Comparison of ENCODE assay signal across 14 cellular contexts in the genomic region with DNA sequence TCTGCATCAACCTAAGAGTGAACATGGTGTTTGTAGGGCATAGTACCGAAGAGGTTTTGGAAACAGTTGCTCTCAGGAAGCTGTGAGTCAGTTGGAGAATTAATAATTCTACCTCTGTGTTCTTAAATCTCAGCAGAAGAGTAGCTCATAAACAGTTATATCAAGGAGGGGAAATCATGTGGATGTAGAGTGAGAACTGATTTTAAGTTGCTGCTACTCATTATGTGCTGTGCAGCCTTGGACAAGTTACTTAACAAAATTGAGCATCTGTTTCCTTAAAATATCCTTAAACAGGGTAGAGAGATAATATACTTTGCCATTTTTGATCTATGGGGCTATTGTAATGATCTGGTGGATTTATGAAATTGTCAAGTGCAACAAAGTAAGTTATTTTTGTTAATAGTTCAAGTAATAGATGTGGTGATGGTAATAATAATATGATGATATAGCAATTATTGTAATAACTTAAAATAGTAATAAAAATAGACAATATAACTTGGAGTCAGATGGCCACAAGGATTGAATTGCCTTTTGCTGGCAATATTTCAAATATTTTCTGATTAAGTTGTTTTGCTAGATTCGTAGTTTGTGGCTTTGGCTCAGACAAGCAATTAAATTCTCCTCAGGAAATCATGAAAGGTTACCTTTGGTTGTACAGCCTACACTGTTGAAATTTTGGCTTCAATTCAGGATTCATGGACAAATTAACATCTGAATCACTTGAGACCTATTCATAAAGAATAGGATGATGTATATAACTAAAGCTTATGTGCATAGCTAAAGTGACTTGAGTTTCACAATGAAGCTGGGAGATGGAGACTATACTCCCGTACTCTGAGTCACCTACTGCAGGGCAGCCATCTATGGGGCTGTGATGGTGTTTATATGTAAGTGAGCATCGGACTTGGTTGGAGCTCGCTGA.
DNase-seq lines count a peak whose midpoint lies in the region; ATAC-seq and TF ChIP-seq lines count a peak whose summit lies in the region.
"Had no signal": no experiment of that assay in that cellular context is flagged by ENCODE, and none has a peak within 500 bp of the region (broad histone marks: within the 10 kb centered on the region; RNA-seq: fewer than 3 reads in every experiment).

No MANE protein-coding gene starts in this region.

- H3K27ac Mint-ChIP-seq in stimulated activated effector memory CD8-positive, alpha-beta T cell treated with anti-CD3 and anti-CD28 coated beads, Interleukin-12 subunit alpha, Interleukin-12 subunit beta, amount 100 ng/mL, for 72 hours = no peak overlapping the region
- H3K27ac Mint-ChIP-seq: CD4-positive, alpha-beta T cell had no signal

- no peak overlapping the region for H3K4me3 ChIP-seq in astrocyte of the spinal cord (ENCODE audit: low read depth, low read length)

- H3K4me1 Mint-ChIP-seq in stimulated activated effector memory CD8-positive, alpha-beta T cell treated with anti-CD3 and anti-CD28 coated beads, Interleukin-12 subunit alpha, Interleukin-12 subunit beta, amount 100 ng/mL, for 72 hours = no peaks in the 10 kb centered on the region

- in situ Hi-C loops in astrocyte of the spinal cord (cut with HindIII; ENCODE audit: low sequenced_read_pairs) = no loop called here

- H3K4me3 Mint-ChIP-seq in stimulated activated effector memory CD8-positive, alpha-beta T cell treated with anti-CD3 and anti-CD28 coated beads, Interleukin-12 subunit alpha, Interleukin-12 subunit beta, amount 100 ng/mL, for 72 hours = no peak overlapping the region
- H3K4me3 Mint-ChIP-seq: CD4-positive, alpha-beta T cell had no signal

- TF ChIP-seq CTCF in astrocyte of the spinal cord (IDR thresholded peaks at IDR 0.05; ENCODE audit: low read depth, low read length) = no peak

- DNase-seq in AG08396 (ENCODE audit: low spot score) = peak; percentile 16
- peak; percentile 19 for DNase-seq in HPDE6-E6E7 (ENCODE audit: extremely low spot score)
- peak; percentile 89 for DNase-seq in astrocyte of the spinal cord (ENCODE audit: low read depth, low spot score)
- DNase-seq in kidney glomerular epithelial cell (lab: John Stamatoyannopoulos, UW) = peak; percentile 3
- no peak for DNase-seq in stimulated activated effector memory CD8-positive, alpha-beta T cell treated with anti-CD3 and anti-CD28 coated beads, Interleukin-12 subunit alpha, Interleukin-12 subunit beta, amount 100 ng/mL, for 72 hours (ENCODE audit: low spot score in 2 of 2)
- no peak for DNase-seq in activated CD4-positive, alpha-beta T cell treated with anti-CD3 and anti-CD28 coated beads for 4 hours
- DNase-seq: aorta; CD4-positive, alpha-beta T cell; NCI-H1694; stimulated activated CD4-positive, alpha-beta T cell treated with anti-CD3 and anti-CD28 coated beads, Interleukin-2, amount 100 ng/mL, for 48 hours; substantia nigra; T1000 had no signal

- no peak for ATAC-seq in HG03521 (IDR thresholded peaks at IDR 0.05; ENCODE audit: unreplicated experiment)
- no peak for ATAC-seq in stimulated activated effector memory CD8-positive, alpha-beta T cell treated with anti-CD3 and anti-CD28 coated beads, Interleukin-12 subunit alpha, Interleukin-12 subunit beta, amount 100 ng/mL, for 72 hours
- ATAC-seq in HG03354 (IDR thresholded peaks at IDR 0.05; ENCODE audit: poor library complexity, severe bottlenecking, unreplicated experiment) = no peak

- peaks cover 13% of the 10 kb centered on the region for H3K9me3 Mint-ChIP-seq in stimulated activated effector memory CD8-positive, alpha-beta T cell treated with anti-CD3 and anti-CD28 coated beads, Interleukin-12 subunit alpha, Interleukin-12 subunit beta, amount 100 ng/mL, for 72 hours

- no peaks in the 10 kb centered on the region for H3K36me3 Mint-ChIP-seq in stimulated activated effector memory CD8-positive, alpha-beta T cell treated with anti-CD3 and anti-CD28 coated beads, Interleukin-12 subunit alpha, Interleukin-12 subunit beta, amount 100 ng/mL, for 72 hours

Comparison
In these comparisons a context has a peak if more than half of its experiments do, and no peak if none do; other contexts are left out.
1. DNase-seq: peak in AG08396 (single experiment), HPDE6-E6E7 (single experiment), astrocyte of the spinal cord (single experiment) and kidney glomerular epithelial cell (single experiment); none in stimulated activated effector memory CD8-positive, alpha-beta T cell treated with anti-CD3 and anti-CD28 coated beads, Interleukin-12 subunit alpha, Interleukin-12 subunit beta, amount 100 ng/mL, for 72 hours (0 of 2) and activated CD4-positive, alpha-beta T cell treated with anti-CD3 and anti-CD28 coated beads for 4 hours (0 of 2).